In genomic region chr17:72587773-72588511, GRCh38 we compare ENCODE assay signal across 9 cellular contexts.
DNase-seq lines count a peak whose midpoint lies in the region; ATAC-seq and TF ChIP-seq lines count a peak whose summit lies in the region.
"Had no signal": no experiment of that assay in that cellular context is flagged by ENCODE, and none has a peak within 500 bp of the region (broad histone marks: within the 10 kb centered on the region; RNA-seq: fewer than 3 reads in every experiment).

No MANE protein-coding gene starts in this region.

- CTCF ChIA-PET in Panc1 (lab: Charles Lee), result interaction anchor here (0.5 to 2.9 kb wide), 5 partner anchors 8 to 644 kb away, joined by 3 to 14 read pairs (median 4); no protein-coding TSS in a partner anchor
- CTCF ChIA-PET in CD8-positive, alpha-beta T cell (lab: Charles Lee), result interaction anchor here (0.7 kb wide), 1 partner anchor 140 kb away, joined by 3 read pairs; no protein-coding TSS in a partner anchor

- H3K9me3 ChIP-seq in Panc1 (ENCODE audit: control insufficient read depth, insufficient read depth, low read depth, low read length), result no peaks in the 10 kb centered on the region
- no peaks in the 10 kb centered on the region for H3K9me3 ChIP-seq in CD8-positive, alpha-beta T cell (ENCODE audit: low read length)
- H3K9me3 ChIP-seq in spleen, result no peaks in the 10 kb centered on the region

- H3K27ac Mint-ChIP-seq in CD8-positive, alpha-beta T cell, result no peak overlapping the region
- H3K27ac Mint-ChIP-seq: dendritic cell treated with granulocyte-macrophage colony-stimulating factor and Interleukin-4, amounts not matched to agents 40 ng/mL and 50 ng/mL, for 4 days had no signal

- H3K27ac ChIP-seq in Panc1 (ENCODE audit: low read length), result peak overlapping the region; percentile 96
- H3K27ac ChIP-seq in CD8-positive, alpha-beta T cell (ENCODE audit: low read depth, low read length), result no peak overlapping the region
- H3K27ac ChIP-seq in spleen, result no peak overlapping the region

- H3K4me1 ChIP-seq in Panc1 (ENCODE audit: control insufficient read depth, insufficient read depth, low read length) (peaks cover 33% of the 10 kb centered on the region), spleen (peaks cover 8 to 23% (median 17%) of the 10 kb centered on the region in 6 donors)
- H3K4me1 ChIP-seq in CD8-positive, alpha-beta T cell (ENCODE audit: insufficient read depth, low read length), result peaks cover 14% of the 10 kb centered on the region

- H3K27me3 ChIP-seq in Panc1 (ENCODE audit: control insufficient read depth, insufficient read depth, low read length) (no peaks in the 10 kb centered on the region), spleen (replicated peaks in 1 of 7) (peaks cover 0 to 64% (median 26%) of the 10 kb centered on the region in 7 donors)
- H3K27me3 ChIP-seq in CD8-positive, alpha-beta T cell (ENCODE audit: insufficient read depth, low read length), result no peaks in the 10 kb centered on the region

- H3K36me3 Mint-ChIP-seq in CD8-positive, alpha-beta T cell, result no peaks in the 10 kb centered on the region

- H3K9me3 Mint-ChIP-seq in CD8-positive, alpha-beta T cell, result no peaks in the 10 kb centered on the region
- H3K9me3 Mint-ChIP-seq: dendritic cell treated with granulocyte-macrophage colony-stimulating factor and Interleukin-4, amounts not matched to agents 40 ng/mL and 50 ng/mL, for 4 days had no signal

- peaks cover 7% of the 10 kb centered on the region; the same call in 1 of the 2 replicates for H3K36me3 ChIP-seq in Panc1 (ENCODE audit: control insufficient read depth, insufficient read depth, low read length)
- no peaks in the 10 kb centered on the region for H3K36me3 ChIP-seq in CD8-positive, alpha-beta T cell (ENCODE audit: insufficient read depth, low read length)
- no peaks in the 10 kb centered on the region for H3K36me3 ChIP-seq in spleen

- in situ Hi-C loops in Panc1 (cut with HindIII; ENCODE audit: low pct_unique_long_range_greater_than_20kb, low sequenced_read_pairs), result no loop called here

- peak; percentile 9 for DNase-seq in stimulated activated CD4-positive, alpha-beta T cell treated with anti-CD3 and anti-CD28 coated beads, Interleukin-4, amount 100 ng/mL, for 24 hours
- no peak for DNase-seq in stimulated activated CD4-positive, alpha-beta T cell treated with anti-CD3 and anti-CD28 coated beads, Interleukin-4, amount 100 ng/mL, for 4 hours
- DNase-seq in Panc1 (ENCODE audit: low read depth, low spot score) (no peak), epithelial cell of esophagus (ENCODE audit: low read depth) (peak; percentile 83), ecto neural progenitor cell (ENCODE audit: low spot score) (no peak), NCI-H1694 (lab: John Stamatoyannopoulos, UW) (no peak), spleen (no peak)
- no peak for DNase-seq in CD8-positive, alpha-beta T cell

- no TSS peak for BruUV-seq in Panc1 (replicated peaks; lab: Mats Ljungman, UMichigan)

- 9 to 22% (median 13%) methylated on average over 11 of the region's 11 CpGs for WGBS in spleen, 5 donors

- H3K4me1 Mint-ChIP-seq in CD8-positive, alpha-beta T cell (ENCODE audit: low read depth), result peaks cover 26% of the 10 kb centered on the region

- peaks cover 42% of the 10 kb centered on the region for H3K27me3 Mint-ChIP-seq in CD8-positive, alpha-beta T cell (ENCODE audit: low read depth)

- intact Hi-C loops in Panc1 (cut with micrococcal nuclease; ENCODE audit: unreplicated experiment) (no loop called here), spleen (cut with DNase I; ENCODE audit: low total_unique reads) (no loop called here)
- intact Hi-C loops in CD8-positive, alpha-beta T cell (cut with DNase I, micrococcal nuclease), result no loop called here

- H3K4me3 ChIP-seq in Panc1 (ENCODE audit: low read depth in 2 of 2, low read length in 2 of 2) (peak overlapping the region; percentile 89 to 94), epithelial cell of esophagus (ENCODE audit: low read length) (peak overlapping the region; percentile 99), spleen (no peak overlapping the region)
- H3K4me3 ChIP-seq in CD8-positive, alpha-beta T cell (ENCODE audit: low read depth, low read length), result no peak overlapping the region

- TF ChIP-seq CTCF in Panc1 (IDR thresholded peaks at IDR 0.05) (no peak), epithelial cell of esophagus (IDR thresholded peaks at IDR 0.05; ENCODE audit: insufficient read depth, low read depth, low read length, missing control alignments) (no peak), spleen (IDR thresholded peaks at IDR 0.05 in 8 of 11, conservative IDR thresholded peaks at IDR 0.05 in 3 of 11) (no peak)
- no peak for TF ChIP-seq CTCF in CD8-positive, alpha-beta T cell (IDR thresholded peaks at IDR 0.05)

- POLR2A ChIA-PET in Panc1 (lab: Charles Lee), result interaction anchor here (1.3 kb wide), 1 partner anchor 58 kb away, joined by 9 read pairs; no protein-coding TSS in a partner anchor
- POLR2A ChIA-PET in CD8-positive, alpha-beta T cell (lab: Charles Lee), result no interaction called here

- no peak for TF ChIP-seq POLR2A in spleen (IDR thresholded peaks at IDR 0.05)

- ATAC-seq in Panc1, result peak; percentile 4
- no peak for ATAC-seq in CD8-positive, alpha-beta T cell

- no peak overlapping the region for H3K4me3 Mint-ChIP-seq in CD8-positive, alpha-beta T cell
- H3K4me3 Mint-ChIP-seq: dendritic cell treated with granulocyte-macrophage colony-stimulating factor and Interleukin-4, amounts not matched to agents 40 ng/mL and 50 ng/mL, for 4 days had no signal

Comparison
In these comparisons a context has a peak if more than half of its experiments do, and no peak if none do; other contexts are left out.
1. DNase-seq: peak in stimulated activated CD4-positive, alpha-beta T cell treated with anti-CD3 and anti-CD28 coated beads, Interleukin-4, amount 100 ng/mL, for 24 hours (single experiment) and epithelial cell of esophagus (single experiment); none in stimulated activated CD4-positive, alpha-beta T cell treated with anti-CD3 and anti-CD28 coated beads, Interleukin-4, amount 100 ng/mL, for 4 hours (0 of 2), Panc1 (single experiment), ecto neural progenitor cell (single experiment), NCI-H1694 (single experiment), CD8-positive, alpha-beta T cell (0 of 7) and spleen (single experiment).
2. H3K4me3 ChIP-seq: peak in Panc1 (2 of 2) and epithelial cell of esophagus (single experiment); none in CD8-positive, alpha-beta T cell (single experiment) and spleen (0 of 8).